In genomic region chr4:85391011-85391410, GRCh38 we compare ENCODE assay signal across 1 cellular context.
TF ChIP-seq lines count a peak whose summit lies in the region.

No MANE protein-coding gene starts in this region.

TF ChIP-seq in GM23338, 12 proteins besides CTCF, POLR2A, EP300 and RAD21 (continued from another document):
- TF ChIP-seq EZH2 (IDR thresholded peaks at IDR 0.05; ENCODE audit: low read depth, unreplicated experiment) (no peak), JUNB (IDR thresholded peaks at IDR 0.05; ENCODE audit: unreplicated experiment) (no peak), ZNF114 (CRISPR knock-in tag; IDR thresholded peaks at IDR 0.05) (no peak), ETS1 (IDR thresholded peaks at IDR 0.05) (no peak), CREB1 (CRISPR knock-in tag; IDR thresholded peaks at IDR 0.05; ENCODE audit: low read depth) (no peak)
